In genomic region chr3:155869664-155870063, GRCh38 we compare ENCODE assay signal across 8 cellular contexts. TPM values are rescaled to one million over a fixed set of nuclear protein-coding genes. Genes with fewer than 3 reads are reported as not detected.
DNase-seq lines count a peak whose midpoint lies in the region; ATAC-seq and TF ChIP-seq lines count a peak whose summit lies in the region.

No MANE protein-coding gene starts in this region.

- ATAC-seq in psoas muscle = no peak
- ATAC-seq in GM19035 (IDR thresholded peaks at IDR 0.05; ENCODE audit: unreplicated experiment) = no peak
- ATAC-seq in HG03460 (IDR thresholded peaks at IDR 0.05; ENCODE audit: unreplicated experiment) = no peak

- no peak for TF ChIP-seq EP300 in esophagus muscularis mucosa (IDR thresholded peaks at IDR 0.05)

- peak in 1 of 6 experiments; percentile 8 for TF ChIP-seq CTCF in Peyer's patch (IDR thresholded peaks at IDR 0.05)
- no peak for TF ChIP-seq CTCF in esophagus muscularis mucosa (IDR thresholded peaks at IDR 0.05)
- TF ChIP-seq CTCF in psoas muscle (IDR thresholded peaks at IDR 0.05) = no peak

- H3K4me1 ChIP-seq in ES-I3 (ENCODE audit: insufficient read depth, low read length) = peaks cover 8% of the 10 kb centered on the region; the same call in 1 of the 2 replicates
- H3K4me1 ChIP-seq in Peyer's patch = peaks cover 0 to 12% (median 3%) of the 10 kb centered on the region in 4 donors
- H3K4me1 ChIP-seq in esophagus muscularis mucosa = peaks cover 14 to 37% (median 31%) of the 10 kb centered on the region in 4 donors
- H3K4me1 ChIP-seq in psoas muscle = peaks cover 19% of the 10 kb centered on the region

- H3K36me3 ChIP-seq in ES-I3 (ENCODE audit: insufficient read depth, low read length) (no peaks in the 10 kb centered on the region), Peyer's patch (no peaks in the 10 kb centered on the region), esophagus muscularis mucosa (no peaks in the 10 kb centered on the region), psoas muscle (ENCODE audit: insufficient read depth in 1 of 2, low read depth in 1 of 2) (no peaks in the 10 kb centered on the region)

- DNase-seq in Peyer's patch (no peak), esophagus muscularis mucosa (ENCODE audit: extremely low spot score) (no peak), psoas muscle (no peak), ureter (ENCODE audit: low spot score) (no peak)
- no peak for DNase-seq in stimulated activated CD4-positive, alpha-beta T cell treated with anti-CD3 and anti-CD28 coated beads, Interleukin-12 subunit alpha, Interleukin-12 subunit beta, amount 100 ng/mL, for 4 hours

- H3K9ac ChIP-seq in ES-I3 (ENCODE audit: low read depth, low read length) = peak overlapping the region; percentile 75

- H3K27ac ChIP-seq in Peyer's patch = peak overlapping the region; percentile 84 to 95 (median 89)
- peak overlapping the region; percentile 84 to 98 (median 97) for H3K27ac ChIP-seq in esophagus muscularis mucosa (replicated peaks in 1 of 4)
- H3K27ac ChIP-seq in psoas muscle = peak overlapping the region; percentile 82

- no peaks in the 10 kb centered on the region for H3K9me3 ChIP-seq in ES-I3 (ENCODE audit: control insufficient read depth, insufficient read depth, low read length)
- no peaks in the 10 kb centered on the region for H3K9me3 ChIP-seq in Peyer's patch
- no peaks in the 10 kb centered on the region for H3K9me3 ChIP-seq in esophagus muscularis mucosa
- no peaks in the 10 kb centered on the region for H3K9me3 ChIP-seq in psoas muscle

- TF ChIP-seq POLR2A in Peyer's patch (IDR thresholded peaks at IDR 0.05) (no peak), esophagus muscularis mucosa (IDR thresholded peaks at IDR 0.05; ENCODE audit: low read depth) (no peak)

- H3K4me3 ChIP-seq in Peyer's patch (peak overlapping the region in 3 of 4 donors; percentile 77 to 100 (median 78)), esophagus muscularis mucosa (peak overlapping the region; percentile 95 to 100 (median 98)), psoas muscle (peak overlapping the region; percentile 85)

- H3K27me3 ChIP-seq in Peyer's patch (no peaks in the 10 kb centered on the region), esophagus muscularis mucosa (no peaks in the 10 kb centered on the region), psoas muscle (ENCODE audit: insufficient read depth in 3 of 3, low read length in 2 of 3) (no peaks in the 10 kb centered on the region)

- WGBS in esophagus muscularis mucosa = 24% methylated on average over 3 of the region's 3 CpGs
- 23 to 33% (median 31%) methylated on average over 3 of the region's 3 CpGs for WGBS in psoas muscle, 3 donors

- intact Hi-C loops in esophagus muscularis mucosa (cut with DNase I) (loop anchor here (2.0 to 5.0 kb wide), 3 partner anchors 15 to 122 kb away; partner anchors contain the start of genes C3orf33, PLCH1 and SLC33A1), psoas muscle (cut with DNase I) (loop anchor here (2.0 to 5.0 kb wide), 2 partner anchors 15 to 62 kb away; partner anchors contain the start of genes SLC33A1 (in 2 of the 2) and C3orf33 (in 1 of the 2))

RNA-seq across cellular contexts. Expression of gene GMPS, which starts 0.8 kb away (rescaled TPM):
- total RNA-seq in Peyer's patch (10 to 100 TPM; 12.9 to 72.6 (median 22.2) TPM), esophagus muscularis mucosa (10 to 100 TPM; 21.4 to 27.4 (median 27.2) TPM), psoas muscle (10 to 100 TPM; 24.7 to 31.3 (median 28.3) TPM), ureter (49.4 TPM)
- 10 to 100 TPM; 20.8 to 29.5 (median 27.8) TPM for polyA plus RNA-seq in psoas muscle

RNA-seq across cellular contexts. Expression of gene SLC33A1, which starts 15.4 kb away (rescaled TPM):
- total RNA-seq in Peyer's patch (10 to 100 TPM; 12.4 to 44.7 (median 30.3) TPM), esophagus muscularis mucosa (10 to 100 TPM; 17.4 to 22.2 (median 19.8) TPM), psoas muscle (10 to 100 TPM in 1 of 4 donors, 1 to 10 TPM in 3; 7.1 to 10.2 (median 8.5) TPM), ureter (39.5 TPM)
- polyA plus RNA-seq in psoas muscle = 1 to 10 TPM; 4.2 to 7.5 (median 6.9) TPM
